8 cellular contexts compared by ENCODE assay signal in genomic region chr11:66438009-66438503, GRCh38. TPM values are rescaled to one million over a fixed set of nuclear protein-coding genes. Genes with fewer than 3 reads are reported as not detected.
DNase-seq lines count a peak whose midpoint lies in the region; ATAC-seq and TF ChIP-seq lines count a peak whose summit lies in the region.

No MANE protein-coding gene starts in this region.

- H3K4me1 Mint-ChIP-seq in T-cell = peaks cover 11 to 16% (median 13%) of the 10 kb centered on the region in 3 donors

- peaks cover 4% of the 10 kb centered on the region for H3K9me3 ChIP-seq in skeletal muscle satellite cell (replicated peaks; ENCODE audit: low read length)

- H3K27ac ChIP-seq in foreskin keratinocyte = peak overlapping the region; percentile 67

- H3K4me3 Mint-ChIP-seq in T-cell = peak overlapping the region; percentile 81 to 86 (median 84)

- peak overlapping the region; percentile 84 for H3K4me2 ChIP-seq in skeletal muscle satellite cell (ENCODE audit: low read length)

- H3K9ac ChIP-seq in skeletal muscle satellite cell (ENCODE audit: low read depth, low read length) = peak overlapping the region; percentile 89

- CTCF ChIA-PET in T-cell (lab: Charles Lee) = interaction anchor here in 1 of 2 donors (0.8 to 1.6 kb wide), 11 partner anchors 16 to 240 kb away, joined by 3 to 14 read pairs (median 5); partner anchors contain the start of genes DPP3, PELI3 and YIF1A

- H3K9me3 Mint-ChIP-seq in T-cell = peaks cover 0 to 4% (median 1%) of the 10 kb centered on the region in 3 donors

- peaks cover 0 to under 1% of the 10 kb centered on the region in 2 donors for H3K27me3 Mint-ChIP-seq in T-cell

- H3K27me3 ChIP-seq in foreskin keratinocyte (no peaks in the 10 kb centered on the region), skeletal muscle satellite cell (ENCODE audit: control insufficient read depth, insufficient read depth, low read length) (peaks cover 2% of the 10 kb centered on the region)

- DNase-seq in T-cell (no peak), foreskin keratinocyte (no peak), NCI-H345 (lab: John Stamatoyannopoulos, UW) (no peak), GM19238 (ENCODE audit: insufficient read length, low spot score) (no peak), hepatic stellate cell (ENCODE audit: low spot score) (no peak), NCI-H1105 (lab: John Stamatoyannopoulos, UW) (no peak)

- peaks cover 6% of the 10 kb centered on the region for H3K36me3 ChIP-seq in skeletal muscle satellite cell (ENCODE audit: insufficient read depth, low read length)

- H3K27ac Mint-ChIP-seq in T-cell = peak overlapping the region; percentile 72 to 100

- H3K36me3 Mint-ChIP-seq in T-cell = peaks cover 18% of the 10 kb centered on the region

- POLR2A ChIA-PET in T-cell (lab: Charles Lee) = no interaction called here

- ATAC-seq in GM21737 (IDR thresholded peaks at IDR 0.05; ENCODE audit: unreplicated experiment) (peak; percentile 9), T-cell (replicated peaks in 1 of 4) (no peak), foreskin keratinocyte (no peak)

- TF ChIP-seq CTCF in foreskin keratinocyte (conservative IDR thresholded peaks at IDR 0.05) = no peak

- no peaks in the 10 kb centered on the region for H3K4me1 ChIP-seq in foreskin keratinocyte
- peaks cover 9% of the 10 kb centered on the region for H3K4me1 ChIP-seq in skeletal muscle satellite cell (ENCODE audit: control insufficient read depth, insufficient read depth, low read length)

- peak overlapping the region; percentile 83 for H3K4me3 ChIP-seq in skeletal muscle satellite cell (ENCODE audit: low read length)

RNA-seq across cellular contexts. Expression of gene MRPL11, which starts 0.6 kb away (rescaled TPM):
- total RNA-seq in T-cell = 10 to 100 TPM; 23.5 to 29.4 (median 27.2) TPM
- total RNA-seq in foreskin keratinocyte = 83.1 and 106 TPM in 2 replicates
- polyA plus RNA-seq in foreskin keratinocyte = 126 and 158 TPM in 2 replicates
- total RNA-seq in skeletal muscle satellite cell (2012; rRNA removed) = 45.1 and 50.0 TPM in 2 replicates

RNA-seq across cellular contexts. Expression of gene NPAS4, which starts 17.2 kb away (rescaled TPM):
- total RNA-seq in T-cell (not detected), foreskin keratinocyte (not detected in 2 replicates)
- polyA plus RNA-seq in foreskin keratinocyte = not detected in 2 replicates
- not detected in 2 replicates for total RNA-seq in skeletal muscle satellite cell (2012; rRNA removed)

RNA-seq across cellular contexts. Expression of gene PELI3, which starts 28.6 kb away (rescaled TPM):
- total RNA-seq in T-cell (10 to 100 TPM; 12.9 to 22.0 (median 13.8) TPM), foreskin keratinocyte (11.1 and 11.7 TPM in 2 replicates)
- polyA plus RNA-seq in foreskin keratinocyte = 7.5 and 8.2 TPM in 2 replicates
- 5.6 and 7.0 TPM in 2 replicates for total RNA-seq in skeletal muscle satellite cell (2012; rRNA removed)

RNA-seq across cellular contexts. Expression of gene DPP3, which starts 42.2 kb away (rescaled TPM):
- total RNA-seq in T-cell = 10 to 100 TPM; 20.7 to 34.6 (median 29.5) TPM
- total RNA-seq in foreskin keratinocyte = 64.9 and 73.3 TPM in 2 replicates
- 61.8 and 69.0 TPM in 2 replicates for polyA plus RNA-seq in foreskin keratinocyte
- total RNA-seq in skeletal muscle satellite cell (2012; rRNA removed) = 40.8 and 58.1 TPM in 2 replicates
